Comparison of ENCODE assay signal across 8 cellular contexts in genomic region chr4:140152760-140153418, GRCh38. TPM values are rescaled to one million over a fixed set of nuclear protein-coding genes. Genes with fewer than 3 reads are reported as not detected.
A peak's percentile ranks its signal among the peaks of the same experiment; 100 is the strongest.
DNase-seq lines count a peak whose midpoint lies in the region; ATAC-seq, FAIRE-seq and TF ChIP-seq lines count a peak whose summit lies in the region.

No MANE protein-coding gene starts in this region.

- ATAC-seq in HepG2 = peak; percentile 17
- no peak for ATAC-seq in HG03342 (IDR thresholded peaks at IDR 0.05; ENCODE audit: unreplicated experiment)
- no peak for ATAC-seq in HG03095 (IDR thresholded peaks at IDR 0.05; ENCODE audit: unreplicated experiment)

- no peak for TF ChIP-seq CTCF in HepG2 (CRISPR knock-in tag; IDR thresholded peaks at IDR 0.05)

- H3K4me3 Mint-ChIP-seq in CD4-positive, alpha-beta memory T cell = peak overlapping the region; percentile 87 to 99 (median 95)
- H3K4me3 Mint-ChIP-seq in activated CD4-positive, alpha-beta T cell treated with anti-CD3 and anti-CD28 coated beads, Interleukin-2, amount 10 ng/mL, durations not matched to agents 24 days and 14 days = peak overlapping the region; percentile 92

- BruUV-seq in HepG2 (replicated peaks; lab: Mats Ljungman, UMichigan) = no TSS peak

- peaks cover 21 to 57% (median 32%) of the 10 kb centered on the region in 4 donors for H3K4me1 Mint-ChIP-seq in CD4-positive, alpha-beta memory T cell
- peaks cover 34% of the 10 kb centered on the region for H3K4me1 Mint-ChIP-seq in activated CD4-positive, alpha-beta T cell treated with anti-CD3 and anti-CD28 coated beads, Interleukin-2, amount 10 ng/mL, durations not matched to agents 24 days and 14 days

- H3K9me3 Mint-ChIP-seq in CD4-positive, alpha-beta memory T cell = peaks cover 0 to 3% (median 0%) of the 10 kb centered on the region in 8 donors
- no peaks in the 10 kb centered on the region for H3K9me3 Mint-ChIP-seq in activated CD4-positive, alpha-beta T cell treated with anti-CD3 and anti-CD28 coated beads, Interleukin-2, amount 10 ng/mL, durations not matched to agents 24 days and 14 days

- TF ChIP-seq EP300 in HepG2 (IDR thresholded peaks at IDR 0.05; ENCODE audit: low read depth in 2 of 2, low read length in 2 of 2) (no peak), HepG2 (CRISPR knock-in tag; IDR thresholded peaks at IDR 0.05; ENCODE audit: borderline replicate concordance) (no peak)

- POLR2A ChIA-PET in CD4-positive, alpha-beta memory T cell (lab: Charles Lee; ENCODE audit: partially characterized antibody) = interaction anchor here (1.0 to 4.0 kb wide), 15 partner anchors 10 to 1070 kb away, joined by 3 to 19 read pairs (median 4); partner anchors contain the start of genes ELMOD2, SCOC and SETD7
- POLR2A ChIA-PET in HepG2 (lab: Yijun Ruan, JAX) = no interaction called here

- intact Hi-C loops in CD4-positive, alpha-beta memory T cell (cut with micrococcal nuclease) = loop anchor here (1.0 to 5.0 kb wide), 7 partner anchors 57 to 1071 kb away; partner anchors contain the start of genes ELMOD2 and RAB33B
- intact Hi-C loops in activated CD4-positive, alpha-beta T cell treated with anti-CD3 and anti-CD28 coated beads, Interleukin-2, amount 10 ng/mL, durations not matched to agents 24 days and 14 days (cut with micrococcal nuclease) = loop anchor here (1.0 to 5.0 kb wide), 5 partner anchors 57 to 976 kb away; partner anchors contain the start of genes ELF2 and SETD7
- intact Hi-C loops in HepG2 (cut with micrococcal nuclease; ENCODE audit: unreplicated experiment) = loop anchor here (2.0 to 5.0 kb wide), 2 partner anchors 140 to 486 kb away; partner anchors contain the start of gene MGST2

- H3K27ac Mint-ChIP-seq in CD4-positive, alpha-beta memory T cell = peak overlapping the region; percentile 81 to 97 (median 92)
- H3K27ac Mint-ChIP-seq in activated CD4-positive, alpha-beta T cell treated with anti-CD3 and anti-CD28 coated beads, Interleukin-2, amount 10 ng/mL, durations not matched to agents 24 days and 14 days = peak overlapping the region; percentile 62

- no peak for FAIRE-seq in HepG2 (lab: Jason Lieb, UNC)

- H3K27me3 ChIP-seq in CD4-positive, alpha-beta memory T cell (ENCODE audit: insufficient read depth, low read length) = no peaks in the 10 kb centered on the region
- peaks cover 3 to 48% of the 10 kb centered on the region in 2 experiments for H3K27me3 ChIP-seq in HepG2 (ENCODE audit: control insufficient read depth in 1 of 2, insufficient read depth in 2 of 2, low read length in 2 of 2)

- H3K27me3 Mint-ChIP-seq in CD4-positive, alpha-beta memory T cell = peaks cover 0 to 1% of the 10 kb centered on the region in 2 donors
- H3K27me3 Mint-ChIP-seq in activated CD4-positive, alpha-beta T cell treated with anti-CD3 and anti-CD28 coated beads, Interleukin-2, amount 10 ng/mL, durations not matched to agents 24 days and 14 days = peaks cover 61% of the 10 kb centered on the region

- in situ Hi-C loops in HepG2 (cut with HindIII; ENCODE audit: extremely low pct_ligation_motif_present, low pct_unique_long_range_greater_than_20kb) = loop anchor here (5.0 kb wide), 2 partner anchors 99 to 141 kb away; no protein-coding TSS in a partner anchor

- CTCF ChIA-PET in CD4-positive, alpha-beta memory T cell (lab: Charles Lee; ENCODE audit: partially characterized antibody) = interaction anchor here (0.6 to 2.2 kb wide), 5 partner anchors 22 to 496 kb away, joined by 3 to 12 read pairs (median 3); no protein-coding TSS in a partner anchor
- CTCF ChIA-PET in HepG2 (lab: Yijun Ruan, JAX; ENCODE audit: low intra/inter-chr PET ratio, low total read pairs) = no interaction called here

- no peaks in the 10 kb centered on the region for H4K20me1 ChIP-seq in HepG2 (ENCODE audit: insufficient read depth, low read length)

- no peak overlapping the region for H3K9ac ChIP-seq in HepG2 (ENCODE audit: insufficient read depth, low read depth, low read length)

- H3K36me3 ChIP-seq in CD4-positive, alpha-beta memory T cell (ENCODE audit: insufficient read depth, low read length) = no peaks in the 10 kb centered on the region
- H3K36me3 ChIP-seq in HepG2 (replicated peaks in 1 of 2; ENCODE audit: control insufficient read depth in 1 of 2, insufficient read depth in 2 of 2, low read length in 2 of 2) = no peaks in the 10 kb centered on the region

- peak; percentile 41 to 59 (median 51) for DNase-seq in CD4-positive, alpha-beta memory T cell
- DNase-seq in KG1 (lab: John Stamatoyannopoulos, UW) = peak; percentile 47
- DNase-seq in activated CD4-positive, alpha-beta T cell treated with anti-CD3 and anti-CD28 coated beads, Interleukin-2, amount 10 ng/mL, durations not matched to agents 24 days and 14 days = peak; percentile 79
- peak; percentile 65 for DNase-seq in dermis blood vessel endothelial cell
- DNase-seq in HepG2 (ENCODE audit: low spot score) = no peak
- DNase-seq in stimulated activated CD4-positive, alpha-beta T cell treated with anti-CD3 and anti-CD28 coated beads, Interleukin-4, amount 100 ng/mL, for 1 hour = peak; percentile 51

- TF ChIP-seq POLR2A in HepG2 (IDR thresholded peaks at IDR 0.05; ENCODE audit: insufficient read depth in 1 of 2, low read depth in 2 of 2, low read length in 2 of 2) = no peak

- no peaks in the 10 kb centered on the region for H3K79me2 ChIP-seq in HepG2 (ENCODE audit: insufficient read depth, low read length)

- H3K4me3 ChIP-seq in CD4-positive, alpha-beta memory T cell (ENCODE audit: low read length in 2 of 2) = peak overlapping the region; percentile 71 to 88
- peak overlapping the region in 2 of 3 experiments; percentile 55 to 75; a peak in 2 of 6 replicates for H3K4me3 ChIP-seq in HepG2 (replicated peaks in 1 of 3; ENCODE audit: insufficient read depth in 1 of 3, low read depth in 2 of 3, low read length in 3 of 3)

- H2AFZ ChIP-seq in HepG2 (ENCODE audit: low read length) = no peak overlapping the region

- no peak for TF ChIP-seq RAD21 in HepG2 (CRISPR knock-in tag; IDR thresholded peaks at IDR 0.05)

- WGBS in HepG2 (ENCODE audit: low lambda C conversion rate) = 7% methylated on average over 25 of the region's 53 CpGs

- no peaks in the 10 kb centered on the region for H3K9me3 ChIP-seq in CD4-positive, alpha-beta memory T cell (ENCODE audit: control insufficient read depth in 1 of 2, low read length in 2 of 2)
- no peaks in the 10 kb centered on the region for H3K9me3 ChIP-seq in HepG2 (ENCODE audit: low read length)

- peaks cover 0 to 24% of the 10 kb centered on the region in 2 donors for H3K36me3 Mint-ChIP-seq in CD4-positive, alpha-beta memory T cell
- no peaks in the 10 kb centered on the region for H3K36me3 Mint-ChIP-seq in activated CD4-positive, alpha-beta T cell treated with anti-CD3 and anti-CD28 coated beads, Interleukin-2, amount 10 ng/mL, durations not matched to agents 24 days and 14 days (ENCODE audit: low read depth)

- peak overlapping the region; percentile 90 for H3K4me2 ChIP-seq in HepG2 (ENCODE audit: low read depth, low read length)

- H3K27ac ChIP-seq in CD4-positive, alpha-beta memory T cell (ENCODE audit: low read depth, low read length) = peak overlapping the region; percentile 4
- no peak overlapping the region for H3K27ac ChIP-seq in HepG2 (ENCODE audit: extremely low read length, insufficient read depth, low read length)

- H3K4me1 ChIP-seq in CD4-positive, alpha-beta memory T cell (ENCODE audit: insufficient read depth, low read length) = peaks cover 36% of the 10 kb centered on the region
- peaks cover 42% of the 10 kb centered on the region for H3K4me1 ChIP-seq in HepG2 (ENCODE audit: insufficient read depth, low read length)

TF ChIP-seq in HepG2, 621 proteins besides CTCF, POLR2A, EP300 and RAD21 (continues in another document):
- TF ChIP-seq EZH2 (conservative IDR thresholded peaks at IDR 0.05; ENCODE audit: low read depth, low read length) = 0 out of 2 replicates have a peak, but pooled peaks have one; percentile 98
- peak; percentile 46 for TF ChIP-seq ZNF263 (CRISPR knock-in tag; IDR thresholded peaks at IDR 0.05)
- no peak for TF ChIP-seq ZNF703 (CRISPR knock-in tag; IDR thresholded peaks at IDR 0.05; ENCODE audit: borderline replicate concordance)

RNA-seq across cellular contexts. Expression of gene MAML3, which starts 1.1 kb away (rescaled TPM):
- total RNA-seq in CD4-positive, alpha-beta memory T cell = 1 to 10 TPM; 2.9 to 3.7 TPM
- polyA plus RNA-seq in CD4-positive, alpha-beta memory T cell = under 1 TPM; 0.15 to 0.50 TPM
- 0.52 and 0.54 TPM in 2 replicates for total RNA-seq in activated CD4-positive, alpha-beta T cell treated with anti-CD3 and anti-CD28 coated beads, Interleukin-2, amount 10 ng/mL, durations not matched to agents 24 days and 14 days
- total RNA-seq in dermis blood vessel endothelial cell (5.6 and 7.7 TPM in 2 replicates), HepG2 (2016; rRNA removed; fragmentation: Illumina TruSeq; extraction: Trizol) (0.13 TPM in 1 of 2 replicates, not detected in the other)
- under 0.01 TPM in 1 of 2 replicates, not detected in the other for total RNA-seq in HepG2 (2016; cell fraction: cytosol; rRNA removed; fragmentation: Illumina TruSeq; extraction: Trizol; ENCODE audit: low read depth)
- 0.09 TPM in 1 of 2 replicates, not detected in the other for total RNA-seq in HepG2 (2016; cell fraction: insoluble cytoplasmic fraction; rRNA removed; fragmentation: Illumina TruSeq; extraction: Trizol)
- total RNA-seq in HepG2 (2016; cell fraction: membrane; rRNA removed; fragmentation: Illumina TruSeq; extraction: Trizol) = not detected in 2 replicates
- total RNA-seq in HepG2 (2016; cell fraction: nucleus; rRNA removed; fragmentation: Illumina TruSeq; extraction: Trizol) = not detected in 2 replicates
- polyA plus RNA-seq in HepG2 (2011; rRNA removed) = 0.04 and 0.05 TPM in 2 replicates
- polyA plus RNA-seq in HepG2 (2011; cell fraction: cytosol; rRNA removed) = 0.07 and 0.08 TPM in 2 replicates
- polyA plus RNA-seq in HepG2 (2011; cell fraction: nucleus; rRNA removed) = 0.07 and 0.08 TPM in 2 replicates
- polyA plus RNA-seq in HepG2 (2012) = 0.25 and 0.36 TPM in 2 replicates
- not detected in 2 replicates for polyA plus RNA-seq in HepG2 (2016; cell fraction: cytosol; fragmentation: Illumina TruSeq; extraction: Trizol; ENCODE audit: low read depth)
- 0.04 TPM in 1 of 2 replicates, not detected in the other for polyA plus RNA-seq in HepG2 (2016; cell fraction: insoluble cytoplasmic fraction; fragmentation: Illumina TruSeq; extraction: Trizol; ENCODE audit: low read depth)
- polyA plus RNA-seq in HepG2 (2016; cell fraction: membrane; fragmentation: Illumina TruSeq; extraction: Trizol; ENCODE audit: low read depth) = not detected in 2 replicates
- not detected in 2 replicates for polyA plus RNA-seq in HepG2 (2016; cell fraction: nucleus; fragmentation: Illumina TruSeq; extraction: Trizol; ENCODE audit: insufficient read depth, low read depth)
- 0.04 and 2.7 TPM in 2 replicates for polyA minus RNA-seq in HepG2 (2011; rRNA and poly(A)+ RNA removed; ENCODE audit: low replicate concordance)
- polyA minus RNA-seq in HepG2 (2011; cell fraction: cytosol; rRNA and poly(A)+ RNA removed) = 0.30 TPM in 1 of 2 replicates, not detected in the other
- 0.50 and 0.52 TPM in 2 replicates for polyA minus RNA-seq in HepG2 (2011; cell fraction: nucleus; rRNA and poly(A)+ RNA removed)
